8 cellular contexts compared by ENCODE assay signal in genomic region chr4:337932-338758, GRCh38. TPM values are rescaled to one million over a fixed set of nuclear protein-coding genes. Genes with fewer than 3 reads are reported as not detected.
DNase-seq lines count a peak whose midpoint lies in the region; ATAC-seq and TF ChIP-seq lines count a peak whose summit lies in the region.

No MANE protein-coding gene starts in this region.

- intact Hi-C loops in thyroid gland (cut with DNase I): no loop called here

- H3K27me3 ChIP-seq in HUES6 (ENCODE audit: control insufficient read depth, insufficient read depth, low read length): peaks cover 19% of the 10 kb centered on the region
- peaks cover 20% of the 10 kb centered on the region for H3K27me3 ChIP-seq in neutrophil
- no peaks in the 10 kb centered on the region for H3K27me3 ChIP-seq in thyroid gland

- TF ChIP-seq POLR2A in thyroid gland (IDR thresholded peaks at IDR 0.05): no peak

- H3K9me3 ChIP-seq in HUES6 (ENCODE audit: control insufficient read depth, insufficient read depth, low read depth, low read length) (peaks cover 24% of the 10 kb centered on the region; the same call in 1 of the 2 replicates), neutrophil (peaks cover 2% of the 10 kb centered on the region), thyroid gland (no peaks in the 10 kb centered on the region)

- peak overlapping the region; percentile 61; the same call in 1 of the 2 replicates for H3K27ac ChIP-seq in HUES6 (ENCODE audit: low read depth, low read length)
- peak overlapping the region; percentile 83 for H3K27ac ChIP-seq in neutrophil
- peak overlapping the region; percentile 86 to 98 (median 94) for H3K27ac ChIP-seq in thyroid gland

- 1% methylated on average over 22 to 39 of the region's 52 CpGs for WGBS in thyroid gland, 2 donors

- peak overlapping the region; percentile 92 for H3K9ac ChIP-seq in HUES6 (ENCODE audit: low read length)

- H3K4me1 ChIP-seq in HUES6 (ENCODE audit: control insufficient read depth, insufficient read depth, low read length) (no peaks in the 10 kb centered on the region), neutrophil (ENCODE audit: control insufficient read depth in 1 of 2, insufficient read depth in 1 of 2, low read depth in 1 of 2, low read length in 1 of 2) (peaks cover 18 to 24% of the 10 kb centered on the region in 2 experiments), thyroid gland (peaks cover 10 to 16% of the 10 kb centered on the region in 2 donors)

- DNase-seq in CD1c-positive myeloid dendritic cell (ENCODE audit: extremely low spot score) (peak; percentile 60), fibroblast of mammary gland (ENCODE audit: low read depth) (peak; percentile 32), thyroid gland (peak; percentile 40 to 43), LoVo (ENCODE audit: low spot score) (no peak)
- peak; percentile 60 for DNase-seq in activated CD8-positive, alpha-beta memory T cell treated with anti-CD3 and anti-CD28 coated beads, Interleukin-2, amount 50 U/mL, for 4 hours

- TF ChIP-seq CTCF in fibroblast of mammary gland (conservative IDR thresholded peaks at IDR 0.05; ENCODE audit: control insufficient read depth, insufficient read depth, low read depth, low read length): no peak
- TF ChIP-seq CTCF in neutrophil (IDR thresholded peaks at IDR 0.05): no peak
- no peak for TF ChIP-seq CTCF in thyroid gland (IDR thresholded peaks at IDR 0.05)

- ATAC-seq in GM19467 (IDR thresholded peaks at IDR 0.05; ENCODE audit: unreplicated experiment): peak; percentile 30

- peak overlapping the region; percentile 75 for H3K4me3 ChIP-seq in HUES6 (ENCODE audit: low read depth, low read length)
- peak overlapping the region; percentile 82 for H3K4me3 ChIP-seq in fibroblast of mammary gland (ENCODE audit: control insufficient read depth, low read depth, low read length)
- H3K4me3 ChIP-seq in neutrophil (ENCODE audit: low read depth in 1 of 2, low read length in 1 of 2): peak overlapping the region; percentile 88 to 90
- H3K4me3 ChIP-seq in thyroid gland (replicated peaks in 1 of 3): peak overlapping the region; percentile 68 to 96 (median 96)

- peaks cover 31% of the 10 kb centered on the region for H3K36me3 ChIP-seq in HUES6 (ENCODE audit: control insufficient read depth, insufficient read depth, low read length)
- H3K36me3 ChIP-seq in neutrophil: no peaks in the 10 kb centered on the region
- H3K36me3 ChIP-seq in thyroid gland: no peaks in the 10 kb centered on the region

RNA-seq across cellular contexts. Expression of gene ZNF141, which starts 0.5 kb away (rescaled TPM):
- 10 to 100 TPM; 38.8 to 63.4 (median 46.3) TPM for total RNA-seq in thyroid gland

RNA-seq across cellular contexts. Expression of gene ZNF732, which starts 32.9 kb away (rescaled TPM):
- 1 to 10 TPM in 1 of 4 donors, not detected in 3; 1.5 TPM for total RNA-seq in thyroid gland
